Comparison of ENCODE assay signal across 17 cellular contexts in the genomic region with DNA sequence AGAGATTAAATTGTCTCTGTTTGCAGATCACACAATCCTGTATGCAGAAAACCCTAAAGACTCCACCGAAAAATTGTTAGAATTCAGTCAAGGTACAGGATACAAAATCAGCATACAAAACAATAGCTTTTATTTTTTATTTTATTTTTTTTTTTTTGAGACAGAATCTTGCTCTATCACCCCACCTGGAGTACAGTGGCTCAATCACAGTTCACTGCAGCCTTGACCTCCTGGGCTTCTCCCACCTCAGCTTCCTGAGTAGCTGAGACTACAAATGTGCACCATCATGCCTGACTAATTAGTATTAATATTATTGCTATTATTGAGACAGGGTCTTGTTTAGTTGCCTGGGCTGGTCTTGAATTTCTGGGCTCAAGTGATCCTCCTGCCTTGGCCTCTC. TPM values are rescaled to one million over a fixed set of nuclear protein-coding genes. Genes with fewer than 3 reads are reported as not detected.
A peak's percentile ranks its signal among the peaks of the same experiment; 100 is the strongest.
DNase-seq lines count a peak whose midpoint lies in the region; ATAC-seq and TF ChIP-seq lines count a peak whose summit lies in the region.
"Had no signal": no experiment of that assay in that cellular context is flagged by ENCODE, and none has a peak within 500 bp of the region (broad histone marks: within the 10 kb centered on the region; RNA-seq: fewer than 3 reads in every experiment).

No MANE protein-coding gene starts in this region.

- ATAC-seq in PC-3 (peak; percentile 38; the same call in 1 of the 2 replicates), GM18517 (IDR thresholded peaks at IDR 0.05; ENCODE audit: unreplicated experiment) (no peak)
- ATAC-seq: GM23338 had no signal

- no peaks in the 10 kb centered on the region for H3K36me3 ChIP-seq in left ventricle myocardium inferior
- H3K36me3 ChIP-seq in PC-3 (ENCODE audit: low read depth, low read length) = no peaks in the 10 kb centered on the region; the same call in 1 of the 2 replicates
- no peaks in the 10 kb centered on the region for H3K36me3 ChIP-seq in endodermal cell (ENCODE audit: control insufficient read depth, insufficient read depth, low read length)

- BruUV-seq in PC-3 (replicated peaks; lab: Mats Ljungman, UMichigan) = no TSS peak

- no peak overlapping the region for H3K27ac Mint-ChIP-seq in endodermal cell
- H3K27ac Mint-ChIP-seq: CD14-positive monocyte, GM23338 had no signal

- no peaks in the 10 kb centered on the region for H3K9me2 ChIP-seq in PC-3 (replicated peaks; ENCODE audit: low read length)

- WGBS in endodermal cell (ENCODE audit: insufficient coverage in 1 of 2, insufficient read length in 1 of 2), 2 experiments = no CpG with 5 or more reads among the region's 1 CpG

- no peak overlapping the region for H3K4me2 ChIP-seq in PC-3 (ENCODE audit: low read length)
- H3K4me2 ChIP-seq: GM23338 had no signal

- POLR2A ChIA-PET in PC-3 (lab: Charles Lee; ENCODE audit: unreplicated experiment) = no interaction called here

- H4K20me1 ChIP-seq in PC-3 (ENCODE audit: low read length) = no peaks in the 10 kb centered on the region

- H3K27me3 ChIP-seq in left ventricle myocardium inferior (ENCODE audit: low read depth) (no peaks in the 10 kb centered on the region), PC-3 (ENCODE audit: low read length) (no peaks in the 10 kb centered on the region), endodermal cell (ENCODE audit: control insufficient read depth, insufficient read depth, low read length, poor library complexity, severe bottlenecking) (no peaks in the 10 kb centered on the region)

- H3K4me3 ChIP-seq in left ventricle myocardium inferior = no peak overlapping the region
- no peak overlapping the region for H3K4me3 ChIP-seq in PC-3 (ENCODE audit: low read length)
- no peak overlapping the region for H3K4me3 ChIP-seq in endodermal cell (ENCODE audit: low read length)
- H3K4me3 ChIP-seq: GM23338 had no signal

- DNase-seq in cardiac septum (ENCODE audit: low spot score) (peak; percentile 12), left ventricle myocardium inferior (no peak), PC-3 (no peak), endodermal cell (peak; percentile 30), SK-N-DZ (ENCODE audit: low spot score) (no peak), GM13976 (ENCODE audit: low spot score) (no peak)
- DNase-seq: Caco-2; CD8-positive, alpha-beta memory T cell; DND-41; GDM1; H7; KBM-7 had no signal

- in situ Hi-C loops in GM13976 (cut with MboI; ENCODE audit: low sequenced_read_pairs, unreplicated experiment) = no loop called here

- intact Hi-C loops in cardiac septum (cut with DNase I) = no loop called here
- intact Hi-C loops in left ventricle myocardium inferior (cut with micrococcal nuclease) = no loop called here
- intact Hi-C loops in PC-3 (cut with micrococcal nuclease) = no loop called here

- H3K9me3 Mint-ChIP-seq in endodermal cell = peaks cover 73% of the 10 kb centered on the region
- H3K9me3 Mint-ChIP-seq: CD8-positive, alpha-beta memory T cell; GM23338 had no signal

- CTCF ChIA-PET in PC-3 (lab: Charles Lee) = interaction anchor here (0.7 to 1.0 kb wide), 2 partner anchors 11 to 173 kb away, joined by 4 to 7 read pairs; no protein-coding TSS in a partner anchor

- no peak overlapping the region for H3K27ac ChIP-seq in left ventricle myocardium inferior (replicated peaks)
- H3K27ac ChIP-seq in PC-3 (ENCODE audit: low read length) = no peak overlapping the region
- H3K27ac ChIP-seq in endodermal cell (ENCODE audit: low read depth, low read length) = no peak overlapping the region
- H3K27ac ChIP-seq: 22Rv1 had no signal

- H3K9me3 ChIP-seq in left ventricle myocardium inferior (replicated peaks) = no peaks in the 10 kb centered on the region
- no peaks in the 10 kb centered on the region for H3K9me3 ChIP-seq in PC-3 (ENCODE audit: low read length)
- peaks cover 5% of the 10 kb centered on the region for H3K9me3 ChIP-seq in endodermal cell (ENCODE audit: control insufficient read depth, low read length)
- H3K9me3 ChIP-seq: Caco-2 had no signal

- H2AFZ ChIP-seq in PC-3 (ENCODE audit: low read length) = no peak overlapping the region
- H2AFZ ChIP-seq: GM23338 had no signal

- no peaks in the 10 kb centered on the region for H3K36me3 Mint-ChIP-seq in endodermal cell (ENCODE audit: low read depth)
- H3K36me3 Mint-ChIP-seq: CD14-positive monocyte; CD8-positive, alpha-beta memory T cell had no signal

- H3F3A ChIP-seq in PC-3 (ENCODE audit: low read length, unreplicated experiment) = no peaks in the 10 kb centered on the region

- H3K4me1 ChIP-seq in left ventricle myocardium inferior (no peaks in the 10 kb centered on the region), PC-3 (ENCODE audit: insufficient read depth, low read length) (no peaks in the 10 kb centered on the region), endodermal cell (ENCODE audit: control insufficient read depth, insufficient read depth, low read length) (no peaks in the 10 kb centered on the region)
- H3K4me1 ChIP-seq: Caco-2 had no signal

- no peak overlapping the region for H3K4me3 Mint-ChIP-seq in endodermal cell
- H3K4me3 Mint-ChIP-seq: CD14-positive monocyte; CD8-positive, alpha-beta memory T cell; GM23338 had no signal

- H3K9ac ChIP-seq in PC-3 (ENCODE audit: low read length) = no peak overlapping the region
- no peak overlapping the region for H3K9ac ChIP-seq in endodermal cell (ENCODE audit: extremely low read depth, low read length, poor library complexity, severe bottlenecking)

- H3K27me3 Mint-ChIP-seq in endodermal cell (ENCODE audit: insufficient read depth) = peaks cover under 1% of the 10 kb centered on the region

- TF ChIP-seq CTCF in left ventricle myocardium inferior (IDR thresholded peaks at IDR 0.05; ENCODE audit: borderline replicate concordance) = no peak
- TF ChIP-seq CTCF in PC-3 (conservative IDR thresholded peaks at IDR 0.05; ENCODE audit: low read depth, low read length) = no peak; the same call in 1 of the 2 replicates
- peak; percentile 35 for TF ChIP-seq CTCF in endodermal cell (conservative IDR thresholded peaks at IDR 0.05)
- TF ChIP-seq CTCF in GM13976 (IDR thresholded peaks at IDR 0.05; ENCODE audit: borderline replicate concordance, control extremely low read depth, extremely low read depth, insufficient read depth, missing control alignments) = no peak

- no peaks in the 10 kb centered on the region for H3K4me1 Mint-ChIP-seq in endodermal cell
- H3K4me1 Mint-ChIP-seq: CD8-positive, alpha-beta memory T cell; GM23338 had no signal

- H3K79me2 ChIP-seq in PC-3 (ENCODE audit: low read length) = no peaks in the 10 kb centered on the region

RNA-seq across cellular contexts. Expression of a gene that starts 8.9 kb away (rescaled TPM):
- total RNA-seq in cardiac septum (7.6 TPM), left ventricle myocardium inferior (2.9 TPM), PC-3 (2014; rRNA removed) (27.3 and 43.5 TPM in 2 replicates), endodermal cell (1 to 10 TPM; 1.1 TPM)
- 4.5 TPM for polyA plus RNA-seq in endodermal cell (2013, experiment 1 of 2)
- polyA plus RNA-seq in endodermal cell (2013, experiment 2 of 2) = 2.6 TPM
- polyA plus RNA-seq in SK-N-DZ (2014; cell fraction: cytosol; rRNA removed) = 0.53 and 1.4 TPM in 2 replicates
- 6.2 and 8.0 TPM in 2 replicates for polyA plus RNA-seq in SK-N-DZ (2014; cell fraction: nucleus; rRNA removed)
- total RNA-seq: A673, H7 had no signal
- polyA plus RNA-seq: CD14-positive monocyte; CD8-positive, alpha-beta memory T cell had no signal

RNA-seq across cellular contexts. Expression of a gene that starts 25.7 kb away (rescaled TPM):
- 54.7 TPM for total RNA-seq in cardiac septum
- total RNA-seq in left ventricle myocardium inferior = 52.8 TPM
- total RNA-seq in PC-3 (2014; rRNA removed) = 0.40 and 1.5 TPM in 2 replicates
- total RNA-seq in endodermal cell = not detected
- 0.32 TPM for polyA plus RNA-seq in endodermal cell (2013, experiment 1 of 2)
- not detected for polyA plus RNA-seq in endodermal cell (2013, experiment 2 of 2)
- 0.47 and 0.61 TPM in 2 replicates for polyA plus RNA-seq in SK-N-DZ (2014; cell fraction: cytosol; rRNA removed)
- 1.2 and 2.8 TPM in 2 replicates for polyA plus RNA-seq in SK-N-DZ (2014; cell fraction: nucleus; rRNA removed)
- total RNA-seq: A673; Caco-2; CD8-positive, alpha-beta memory T cell; GM23338; H7 had no signal
- polyA plus RNA-seq: CD14-positive monocyte; CD8-positive, alpha-beta memory T cell had no signal

RNA-seq across cellular contexts. Expression of a gene that starts 30.5 kb away (rescaled TPM):
- total RNA-seq in cardiac septum (15.1 TPM), left ventricle myocardium inferior (16.0 TPM), PC-3 (2014; rRNA removed) (44.4 and 48.6 TPM in 2 replicates), endodermal cell (10 to 100 TPM; 17.9 to 18.2 TPM)
- polyA plus RNA-seq in endodermal cell (2013, experiment 1 of 2) = 12.6 TPM
- polyA plus RNA-seq in endodermal cell (2013, experiment 2 of 2) = 15.8 TPM
- 7.7 and 10.2 TPM in 2 replicates for polyA plus RNA-seq in SK-N-DZ (2014; cell fraction: cytosol; rRNA removed)
- polyA plus RNA-seq in SK-N-DZ (2014; cell fraction: nucleus; rRNA removed) = 12.3 and 13.9 TPM in 2 replicates

RNA-seq across cellular contexts. Expression of a gene that starts 30.9 kb away (rescaled TPM):
- total RNA-seq in cardiac septum (98.0 TPM), left ventricle myocardium inferior (80.8 TPM), PC-3 (2014; rRNA removed) (289 and 301 TPM in 2 replicates), endodermal cell (100 to 1,000 TPM; 192 to 206 TPM)
- polyA plus RNA-seq in endodermal cell (2013, experiment 1 of 2) = 116 TPM
- 113 TPM for polyA plus RNA-seq in endodermal cell (2013, experiment 2 of 2)
- 136 and 164 TPM in 2 replicates for polyA plus RNA-seq in SK-N-DZ (2014; cell fraction: cytosol; rRNA removed)
- polyA plus RNA-seq in SK-N-DZ (2014; cell fraction: nucleus; rRNA removed) = 43.7 and 77.0 TPM in 2 replicates

RNA-seq across cellular contexts. Expression of a gene that starts 39.0 kb away (rescaled TPM):
- total RNA-seq in cardiac septum = 68.5 TPM
- total RNA-seq in left ventricle myocardium inferior = 72.5 TPM
- total RNA-seq in PC-3 (2014; rRNA removed) = 88.6 and 104 TPM in 2 replicates
- total RNA-seq in endodermal cell = 10 to 100 TPM; 39.5 to 45.0 TPM
- polyA plus RNA-seq in endodermal cell (2013, experiment 1 of 2) = 53.1 TPM
- polyA plus RNA-seq in endodermal cell (2013, experiment 2 of 2) = 48.6 TPM
- polyA plus RNA-seq in SK-N-DZ (2014; cell fraction: cytosol; rRNA removed) = 52.3 and 57.8 TPM in 2 replicates
- polyA plus RNA-seq in SK-N-DZ (2014; cell fraction: nucleus; rRNA removed) = 86.4 and 96.6 TPM in 2 replicates

Comparison
In these comparisons a context has a peak if more than half of its experiments do, and no peak if none do; other contexts are left out.
1. DNase-seq: peak in cardiac septum (single experiment) and endodermal cell (single experiment); none in left ventricle myocardium inferior (single experiment), PC-3 (single experiment), SK-N-DZ (single experiment) and GM13976 (single experiment).
2. RNA of a gene that starts 25.7 kb away (total RNA-seq): 54.7 TPM in cardiac septum (single experiment) and 52.8 TPM in left ventricle myocardium inferior (single experiment); 0.40 to 1.5 TPM in PC-3 and not detected in endodermal cell; every median in the first group is over 10 times any median in the second.